Comparison of ENCODE assay signal across 12 cellular contexts in genomic region chr19:41696402-41697197, GRCh38. TPM values are rescaled to one million over a fixed set of nuclear protein-coding genes. Genes with fewer than 3 reads are reported as not detected.
DNase-seq lines count a peak whose midpoint lies in the region; ATAC-seq, FAIRE-seq and TF ChIP-seq lines count a peak whose summit lies in the region.
"Had no signal": no experiment of that assay in that cellular context is flagged by ENCODE, and none has a peak within 500 bp of the region (broad histone marks: within the 10 kb centered on the region; RNA-seq: fewer than 3 reads in every experiment).

No MANE protein-coding gene starts in this region.

- 0 out of 2 replicates have a peak, but pooled peaks cover 4% of the 10 kb centered on the region for H3K27me3 ChIP-seq in SJCRH30

- DNase-seq in A549 (ENCODE audit: low read depth in 1 of 2, low spot score in 1 of 2): no peak
- DNase-seq in ELF-1 (ENCODE audit: low read depth, low spot score): peak; percentile 14
- DNase-seq in SJCRH30: peak; percentile 42 to 65
- peak; percentile 23 for DNase-seq in iPS-NIHi7 (ENCODE audit: extremely low spot score)
- no peak for DNase-seq in NCI-H774 (lab: John Stamatoyannopoulos, UW)
- DNase-seq in kidney glomerular epithelial cell (lab: John Stamatoyannopoulos, UW): no peak
- DNase-seq: CD4-positive, alpha-beta T cell; NCI-H2171 treated with DMSO at 0.1 percent for 48 hours had no signal

- CTCF ChIA-PET in A549 (lab: Yijun Ruan, JAX): interaction anchor here (0.7 to 15.7 kb wide), 15 partner anchors 3 to 133 kb away, joined by 3 to 358 read pairs (median 5); partner anchors contain the start of genes CEACAM5 and CEACAM7

- H3K9me3 ChIP-seq in A549 (peaks cover 10% of the 10 kb centered on the region; the same call in 2 of the 3 replicates), SJCRH30 (replicated peaks) (no peaks in the 10 kb centered on the region)

- H3K4me3 ChIP-seq in A549 (no peak overlapping the region), SJCRH30 (no peak overlapping the region)

- H3K36me3 ChIP-seq in SJCRH30: no peaks in the 10 kb centered on the region

- no peak overlapping the region for H3K4me2 ChIP-seq in A549

- no peak for TF ChIP-seq CTCF in A549 (IDR thresholded peaks at IDR 0.05)

- FAIRE-seq in A549 (lab: Jason Lieb, UNC): no peak
- FAIRE-seq: GM12891 had no signal

- H3K27ac ChIP-seq in A549 (no peak overlapping the region), SJCRH30 (no peak overlapping the region)

- no peak for TF ChIP-seq POLR2A in A549 (IDR thresholded peaks at IDR 0.05; ENCODE audit: low read length)

- TF ChIP-seq EP300 in A549 (IDR thresholded peaks at IDR 0.05): no peak

- TF ChIP-seq RAD21 in A549 (conservative IDR thresholded peaks at IDR 0.05 in 1 of 2, IDR thresholded peaks at IDR 0.05 in 1 of 2): no peak

- ATAC-seq in A549: 0 out of 6 replicates have a peak, but pooled peaks of 1 of the 2 experiments have one; percentile 5
- ATAC-seq in GM18909 (IDR thresholded peaks at IDR 0.05; ENCODE audit: poor library complexity, unreplicated experiment): no peak
- no peak for ATAC-seq in HG02885 (IDR thresholded peaks at IDR 0.05; ENCODE audit: poor library complexity, unreplicated experiment)
- ATAC-seq: Right ventricle myocardium inferior had no signal

- peaks cover 36% of the 10 kb centered on the region for H3K4me1 ChIP-seq in A549
- no peaks in the 10 kb centered on the region for H3K4me1 ChIP-seq in SJCRH30

- POLR2A ChIA-PET in A549 (lab: Yijun Ruan, JAX): no interaction called here

- 21% methylated on average over 7 of the region's 7 CpGs for WGBS in A549 (ENCODE audit: missing lambda C conversion rate)

TF ChIP-seq in A549, 52 proteins besides CTCF, POLR2A, EP300 and RAD21:
- no peak for TF ChIP-seq RARB (CRISPR knock-in tag; IDR thresholded peaks at IDR 0.05)
- no peak for TF ChIP-seq TP53 (CRISPR knock-in tag; IDR thresholded peaks at IDR 0.05)
- TF ChIP-seq EHMT2 (IDR thresholded peaks at IDR 0.05; ENCODE audit: low read depth): peak; percentile 78
- TF ChIP-seq, protein P1, sequence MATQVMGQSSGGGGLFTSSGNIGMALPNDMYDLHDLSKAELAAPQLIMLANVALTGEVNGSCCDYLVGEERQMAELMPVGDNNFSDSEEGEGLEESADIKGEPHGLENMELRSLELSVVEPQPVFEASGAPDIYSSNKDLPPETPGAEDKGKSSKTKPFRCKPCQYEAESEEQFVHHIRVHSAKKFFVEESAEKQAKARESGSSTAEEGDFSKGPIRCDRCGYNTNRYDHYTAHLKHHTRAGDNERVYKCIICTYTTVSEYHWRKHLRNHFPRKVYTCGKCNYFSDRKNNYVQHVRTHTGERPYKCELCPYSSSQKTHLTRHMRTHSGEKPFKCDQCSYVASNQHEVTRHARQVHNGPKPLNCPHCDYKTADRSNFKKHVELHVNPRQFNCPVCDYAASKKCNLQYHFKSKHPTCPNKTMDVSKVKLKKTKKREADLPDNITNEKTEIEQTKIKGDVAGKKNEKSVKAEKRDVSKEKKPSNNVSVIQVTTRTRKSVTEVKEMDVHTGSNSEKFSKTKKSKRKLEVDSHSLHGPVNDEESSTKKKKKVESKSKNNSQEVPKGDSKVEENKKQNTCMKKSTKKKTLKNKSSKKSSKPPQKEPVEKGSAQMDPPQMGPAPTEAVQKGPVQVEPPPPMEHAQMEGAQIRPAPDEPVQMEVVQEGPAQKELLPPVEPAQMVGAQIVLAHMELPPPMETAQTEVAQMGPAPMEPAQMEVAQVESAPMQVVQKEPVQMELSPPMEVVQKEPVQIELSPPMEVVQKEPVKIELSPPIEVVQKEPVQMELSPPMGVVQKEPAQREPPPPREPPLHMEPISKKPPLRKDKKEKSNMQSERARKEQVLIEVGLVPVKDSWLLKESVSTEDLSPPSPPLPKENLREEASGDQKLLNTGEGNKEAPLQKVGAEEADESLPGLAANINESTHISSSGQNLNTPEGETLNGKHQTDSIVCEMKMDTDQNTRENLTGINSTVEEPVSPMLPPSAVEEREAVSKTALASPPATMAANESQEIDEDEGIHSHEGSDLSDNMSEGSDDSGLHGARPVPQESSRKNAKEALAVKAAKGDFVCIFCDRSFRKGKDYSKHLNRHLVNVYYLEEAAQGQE (IDR thresholded peaks at IDR 0.05): peak; percentile 92

RNA-seq across cellular contexts. Expression of gene CEACAM7, which starts 8.5 kb away (rescaled TPM):
- polyA plus RNA-seq in A549 (2011; rRNA removed) (0.04 TPM in 1 of 2 replicates, not detected in the other), A549 (2017; fragmentation: RNase III; extraction: RNeasy Plus Mini Kit Qiagen cat#74134 plus additional on column Dnase treatment) (0.05 TPM in 1 of 3 replicates, not detected in the others)
- polyA plus RNA-seq in A549 (2012; cell fraction: cytosol; rRNA removed): not detected in 2 replicates
- not detected in 2 replicates for polyA plus RNA-seq in A549 (2012; cell fraction: nucleus; rRNA removed)
- polyA minus RNA-seq in A549 (2011; rRNA and poly(A)+ RNA removed): not detected in 2 replicates
- total RNA-seq in SJCRH30 (2014; rRNA removed; shearing (Covaris generic)): not detected in 2 replicates
- total RNA-seq: CD4-positive, alpha-beta T cell; Right ventricle myocardium inferior had no signal

RNA-seq across cellular contexts. Expression of gene CEACAM5, which starts 11.8 kb away (rescaled TPM):
- polyA plus RNA-seq in A549 (2011; rRNA removed) (1.3 and 2.3 TPM in 2 replicates), A549 (2017; fragmentation: RNase III; extraction: RNeasy Plus Mini Kit Qiagen cat#74134 plus additional on column Dnase treatment) (0.12 TPM in 1 of 3 replicates, not detected in the others)
- 0.16 and 0.22 TPM in 2 replicates for polyA plus RNA-seq in A549 (2012; cell fraction: cytosol; rRNA removed)
- polyA plus RNA-seq in A549 (2012; cell fraction: nucleus; rRNA removed): 0.40 and 0.62 TPM in 2 replicates
- polyA minus RNA-seq in A549 (2011; rRNA and poly(A)+ RNA removed): 0.78 and 1.4 TPM in 2 replicates
- total RNA-seq in SJCRH30 (2014; rRNA removed; shearing (Covaris generic)): not detected in 2 replicates
- total RNA-seq: CD4-positive, alpha-beta T cell; Right ventricle myocardium inferior had no signal

RNA-seq across cellular contexts. Expression of gene CEACAM6, which starts 58.7 kb away (rescaled TPM):
- polyA plus RNA-seq in A549 (2011; rRNA removed) (17.7 and 26.7 TPM in 2 replicates), A549 (2017; fragmentation: RNase III; extraction: RNeasy Plus Mini Kit Qiagen cat#74134 plus additional on column Dnase treatment) (0.51 to 0.97 TPM (median 0.53 TPM) in 3 replicates)
- polyA plus RNA-seq in A549 (2012; cell fraction: cytosol; rRNA removed): 2.0 and 3.5 TPM in 2 replicates
- 1.9 and 4.5 TPM in 2 replicates for polyA plus RNA-seq in A549 (2012; cell fraction: nucleus; rRNA removed)
- 7.7 and 15.8 TPM in 2 replicates for polyA minus RNA-seq in A549 (2011; rRNA and poly(A)+ RNA removed)
- total RNA-seq in SJCRH30 (2014; rRNA removed; shearing (Covaris generic)): not detected in 2 replicates
- total RNA-seq: CD4-positive, alpha-beta T cell; Right ventricle myocardium inferior had no signal

Comparison
In these comparisons a context has a peak if more than half of its experiments do, and no peak if none do; other contexts are left out.
1. DNase-seq: peak in ELF-1 (single experiment), SJCRH30 (2 of 2) and iPS-NIHi7 (single experiment); none in A549 (0 of 2), NCI-H774 (single experiment) and kidney glomerular epithelial cell (single experiment).